Comparison of ENCODE assay signal across 16 cellular contexts in the genomic region with DNA sequence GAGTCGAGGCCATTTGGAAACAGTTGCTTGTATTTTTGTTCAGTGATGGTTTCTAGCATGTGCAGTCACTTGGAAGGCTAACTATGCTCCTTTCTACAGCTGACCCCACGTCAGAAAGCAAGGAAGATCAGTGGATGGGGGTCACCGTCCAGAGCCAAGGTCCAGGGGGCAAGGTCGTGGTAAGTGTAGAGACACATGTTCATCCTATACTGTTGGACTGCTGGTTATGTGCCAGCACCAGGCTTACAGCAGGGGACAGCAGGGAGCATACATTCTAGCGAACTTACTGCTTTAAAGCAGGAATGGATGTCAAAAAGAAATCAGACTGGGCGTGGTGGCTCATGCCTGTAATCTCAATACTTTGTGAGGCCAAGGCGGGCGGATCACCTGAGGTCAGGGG. TPM values are rescaled to one million over a fixed set of nuclear protein-coding genes. Genes with fewer than 3 reads are reported as not detected.
A peak's percentile ranks its signal among the peaks of the same experiment; 100 is the strongest.
DNase-seq lines count a peak whose midpoint lies in the region; ATAC-seq and TF ChIP-seq lines count a peak whose summit lies in the region.
"Had no signal": no experiment of that assay in that cellular context is flagged by ENCODE, and none has a peak within 500 bp of the region (broad histone marks: within the 10 kb centered on the region; RNA-seq: fewer than 3 reads in every experiment).

No MANE protein-coding gene starts in this region.

- peak; percentile 30 for DNase-seq in activated CD8-positive, alpha-beta T cell treated with anti-CD3 and anti-CD28 coated beads for 36 hours
- DNase-seq in activated CD8-positive, alpha-beta T cell treated with anti-CD3 and anti-CD28 coated beads, Interleukin-2, amount 10 ng/mL, durations not matched to agents 7 days and 5 days, result no peak
- DNase-seq in Kasumi-1 (lab: John Stamatoyannopoulos, UW) (peak; percentile 23 to 34), brain microvascular endothelial cell (peak; percentile 21), osteocyte (ENCODE audit: extremely low spot score, unreplicated experiment) (no peak), HCEC 1CT (no peak)
- no peak for DNase-seq in stimulated activated effector memory CD8-positive, alpha-beta T cell treated with anti-CD3 and anti-CD28 coated beads, Interleukin-12 subunit alpha, Interleukin-12 subunit beta, amount 100 ng/mL, for 72 hours (ENCODE audit: low spot score in 2 of 2)
- no peak for DNase-seq in T-helper 2 cell treated with Interferon-gamma antibody and Interleukin-4, amounts not matched to agents 5 μg/mL and 100 μg/mL, for 36 hours (ENCODE audit: low spot score)
- DNase-seq: activated CD4-positive, alpha-beta memory T cell treated with anti-CD3 and anti-CD28 coated beads, Interleukin-2, amount 10 ng/mL, durations not matched to agents 7 days and 5 days; activated effector memory CD4-positive, alpha-beta T cell treated with Interleukin-2 at 50 U/mL for 16 hours; KG1; NCI-H1930; NCI-H69; stimulated activated CD4-positive, alpha-beta T cell treated with anti-CD3 and anti-CD28 coated beads, Interleukin-15, amount 100 ng/mL, for 24 hours; T-helper 9 cell had no signal

- CTCF ChIA-PET in activated CD8-positive, alpha-beta T cell treated with anti-CD3 and anti-CD28 coated beads for 36 hours (lab: Charles Lee), result interaction anchor here (0.6 to 15.1 kb wide), 17 partner anchors 12 to 354 kb away, joined by 3 to 746 read pairs (median 5); partner anchors contain the start of gene ITGA6
- CTCF ChIA-PET in activated CD8-positive, alpha-beta T cell treated with anti-CD3 and anti-CD28 coated beads, Interleukin-2, amount 10 ng/mL, durations not matched to agents 7 days and 5 days (lab: Charles Lee), result interaction anchor here (0.9 to 19.8 kb wide), 18 partner anchors 9 to 763 kb away, joined by 3 to 457 read pairs (median 4); partner anchors contain the start of genes DLX2 and ITGA6

- peaks cover 55% of the 10 kb centered on the region for H3K4me1 Mint-ChIP-seq in activated CD8-positive, alpha-beta T cell treated with anti-CD3 and anti-CD28 coated beads for 36 hours (ENCODE audit: low read depth)
- H3K4me1 Mint-ChIP-seq in activated CD8-positive, alpha-beta T cell treated with anti-CD3 and anti-CD28 coated beads, Interleukin-2, amount 10 ng/mL, durations not matched to agents 7 days and 5 days (ENCODE audit: low read depth), result peaks cover 52% of the 10 kb centered on the region
- peaks cover 6% of the 10 kb centered on the region for H3K4me1 Mint-ChIP-seq in osteocyte (ENCODE audit: unreplicated experiment)
- peaks cover 37% of the 10 kb centered on the region for H3K4me1 Mint-ChIP-seq in stimulated activated effector memory CD8-positive, alpha-beta T cell treated with anti-CD3 and anti-CD28 coated beads, Interleukin-12 subunit alpha, Interleukin-12 subunit beta, amount 100 ng/mL, for 72 hours
- peaks cover 38% of the 10 kb centered on the region for H3K4me1 Mint-ChIP-seq in T-helper 2 cell treated with Interferon-gamma antibody and Interleukin-4, amounts not matched to agents 5 μg/mL and 100 μg/mL, for 36 hours (ENCODE audit: low read depth)

- ATAC-seq in activated CD8-positive, alpha-beta T cell treated with anti-CD3 and anti-CD28 coated beads for 36 hours, result no peak
- no peak for ATAC-seq in activated CD8-positive, alpha-beta T cell treated with anti-CD3 and anti-CD28 coated beads, Interleukin-2, amount 10 ng/mL, durations not matched to agents 7 days and 5 days
- no peak for ATAC-seq in stimulated activated effector memory CD8-positive, alpha-beta T cell treated with anti-CD3 and anti-CD28 coated beads, Interleukin-12 subunit alpha, Interleukin-12 subunit beta, amount 100 ng/mL, for 72 hours

- H3K27me3 ChIP-seq in brain microvascular endothelial cell (replicated peaks), result no peaks in the 10 kb centered on the region

- no peak overlapping the region for H3K4me3 Mint-ChIP-seq in activated CD8-positive, alpha-beta T cell treated with anti-CD3 and anti-CD28 coated beads for 36 hours
- H3K4me3 Mint-ChIP-seq in activated CD8-positive, alpha-beta T cell treated with anti-CD3 and anti-CD28 coated beads, Interleukin-2, amount 10 ng/mL, durations not matched to agents 7 days and 5 days, result no peak overlapping the region
- H3K4me3 Mint-ChIP-seq in osteocyte (ENCODE audit: unreplicated experiment), result no peak overlapping the region
- no peak overlapping the region for H3K4me3 Mint-ChIP-seq in stimulated activated effector memory CD8-positive, alpha-beta T cell treated with anti-CD3 and anti-CD28 coated beads, Interleukin-12 subunit alpha, Interleukin-12 subunit beta, amount 100 ng/mL, for 72 hours
- H3K4me3 Mint-ChIP-seq in T-helper 2 cell treated with Interferon-gamma antibody and Interleukin-4, amounts not matched to agents 5 μg/mL and 100 μg/mL, for 36 hours, result no peak overlapping the region
- H3K4me3 Mint-ChIP-seq: activated CD4-positive, alpha-beta memory T cell treated with anti-CD3 and anti-CD28 coated beads, Interleukin-2, amount 10 ng/mL, durations not matched to agents 7 days and 5 days had no signal

- H3K9me3 Mint-ChIP-seq in activated CD8-positive, alpha-beta T cell treated with anti-CD3 and anti-CD28 coated beads for 36 hours, result no peaks in the 10 kb centered on the region
- no peaks in the 10 kb centered on the region for H3K9me3 Mint-ChIP-seq in activated CD8-positive, alpha-beta T cell treated with anti-CD3 and anti-CD28 coated beads, Interleukin-2, amount 10 ng/mL, durations not matched to agents 7 days and 5 days (ENCODE audit: insufficient read depth)
- H3K9me3 Mint-ChIP-seq in osteocyte (ENCODE audit: unreplicated experiment), result no peaks in the 10 kb centered on the region
- H3K9me3 Mint-ChIP-seq in stimulated activated effector memory CD8-positive, alpha-beta T cell treated with anti-CD3 and anti-CD28 coated beads, Interleukin-12 subunit alpha, Interleukin-12 subunit beta, amount 100 ng/mL, for 72 hours, result no peaks in the 10 kb centered on the region
- H3K9me3 Mint-ChIP-seq in T-helper 2 cell treated with Interferon-gamma antibody and Interleukin-4, amounts not matched to agents 5 μg/mL and 100 μg/mL, for 36 hours, result no peaks in the 10 kb centered on the region
- H3K9me3 Mint-ChIP-seq: activated CD4-positive, alpha-beta memory T cell treated with anti-CD3 and anti-CD28 coated beads, Interleukin-2, amount 10 ng/mL, durations not matched to agents 7 days and 5 days had no signal

- H3K36me3 Mint-ChIP-seq in activated CD8-positive, alpha-beta T cell treated with anti-CD3 and anti-CD28 coated beads for 36 hours (ENCODE audit: low read depth), result peaks cover 8% of the 10 kb centered on the region
- H3K36me3 Mint-ChIP-seq in activated CD8-positive, alpha-beta T cell treated with anti-CD3 and anti-CD28 coated beads, Interleukin-2, amount 10 ng/mL, durations not matched to agents 7 days and 5 days (ENCODE audit: low read depth), result peaks cover 13% of the 10 kb centered on the region
- H3K36me3 Mint-ChIP-seq in osteocyte (ENCODE audit: unreplicated experiment), result no peaks in the 10 kb centered on the region
- peaks cover 19% of the 10 kb centered on the region for H3K36me3 Mint-ChIP-seq in stimulated activated effector memory CD8-positive, alpha-beta T cell treated with anti-CD3 and anti-CD28 coated beads, Interleukin-12 subunit alpha, Interleukin-12 subunit beta, amount 100 ng/mL, for 72 hours
- peaks cover 6% of the 10 kb centered on the region for H3K36me3 Mint-ChIP-seq in T-helper 2 cell treated with Interferon-gamma antibody and Interleukin-4, amounts not matched to agents 5 μg/mL and 100 μg/mL, for 36 hours (ENCODE audit: low read depth)

- no peaks in the 10 kb centered on the region for H3K27me3 Mint-ChIP-seq in activated CD8-positive, alpha-beta T cell treated with anti-CD3 and anti-CD28 coated beads for 36 hours
- no peaks in the 10 kb centered on the region for H3K27me3 Mint-ChIP-seq in activated CD8-positive, alpha-beta T cell treated with anti-CD3 and anti-CD28 coated beads, Interleukin-2, amount 10 ng/mL, durations not matched to agents 7 days and 5 days (ENCODE audit: low read depth)
- H3K27me3 Mint-ChIP-seq in osteocyte (ENCODE audit: unreplicated experiment), result no peaks in the 10 kb centered on the region
- peaks cover 15% of the 10 kb centered on the region for H3K27me3 Mint-ChIP-seq in T-helper 2 cell treated with Interferon-gamma antibody and Interleukin-4, amounts not matched to agents 5 μg/mL and 100 μg/mL, for 36 hours (ENCODE audit: low read depth)
- H3K27me3 Mint-ChIP-seq: activated CD4-positive, alpha-beta memory T cell treated with anti-CD3 and anti-CD28 coated beads, Interleukin-2, amount 10 ng/mL, durations not matched to agents 7 days and 5 days had no signal

- no peak overlapping the region for H3K27ac ChIP-seq in brain microvascular endothelial cell
- H3K27ac ChIP-seq: thoracic aorta had no signal

- intact Hi-C loops in activated CD8-positive, alpha-beta T cell treated with anti-CD3 and anti-CD28 coated beads for 36 hours (cut with micrococcal nuclease), result loop anchor here (10.0 kb wide), 1 partner anchor 213 kb away; no protein-coding TSS in a partner anchor

- POLR2A ChIA-PET in activated CD8-positive, alpha-beta T cell treated with anti-CD3 and anti-CD28 coated beads for 36 hours (lab: Charles Lee), result interaction anchor here (0.7 kb wide), 1 partner anchor 60 kb away, joined by 3 read pairs; no protein-coding TSS in a partner anchor
- POLR2A ChIA-PET in activated CD8-positive, alpha-beta T cell treated with anti-CD3 and anti-CD28 coated beads, Interleukin-2, amount 10 ng/mL, durations not matched to agents 7 days and 5 days (lab: Charles Lee), result no interaction called here

- H3K36me3 ChIP-seq in brain microvascular endothelial cell (replicated peaks), result no peaks in the 10 kb centered on the region
- H3K36me3 ChIP-seq: thoracic aorta had no signal

- in situ Hi-C loops in brain microvascular endothelial cell (cut with HindIII; ENCODE audit: low pct_ligation_motif_present, low sequenced_read_pairs), result no loop called here

- no peak for TF ChIP-seq CTCF in activated CD8-positive, alpha-beta T cell treated with anti-CD3 and anti-CD28 coated beads for 36 hours (IDR thresholded peaks at IDR 0.05)
- TF ChIP-seq CTCF in brain microvascular endothelial cell (IDR thresholded peaks at IDR 0.05; ENCODE audit: low read depth, low read length, missing control alignments), result peak; percentile 68
- TF ChIP-seq CTCF in osteocyte (IDR thresholded peaks at IDR 0.05), result peak; percentile 34

- no peak overlapping the region for H3K27ac Mint-ChIP-seq in activated CD8-positive, alpha-beta T cell treated with anti-CD3 and anti-CD28 coated beads for 36 hours
- no peak overlapping the region for H3K27ac Mint-ChIP-seq in activated CD8-positive, alpha-beta T cell treated with anti-CD3 and anti-CD28 coated beads, Interleukin-2, amount 10 ng/mL, durations not matched to agents 7 days and 5 days
- no peak overlapping the region for H3K27ac Mint-ChIP-seq in osteocyte (ENCODE audit: unreplicated experiment)
- no peak overlapping the region for H3K27ac Mint-ChIP-seq in stimulated activated effector memory CD8-positive, alpha-beta T cell treated with anti-CD3 and anti-CD28 coated beads, Interleukin-12 subunit alpha, Interleukin-12 subunit beta, amount 100 ng/mL, for 72 hours
- H3K27ac Mint-ChIP-seq in T-helper 2 cell treated with Interferon-gamma antibody and Interleukin-4, amounts not matched to agents 5 μg/mL and 100 μg/mL, for 36 hours, result no peak overlapping the region
- H3K27ac Mint-ChIP-seq: activated CD4-positive, alpha-beta memory T cell treated with anti-CD3 and anti-CD28 coated beads, Interleukin-2, amount 10 ng/mL, durations not matched to agents 7 days and 5 days had no signal

- H3K4me3 ChIP-seq in brain microvascular endothelial cell (ENCODE audit: low read depth, low read length), result no peak overlapping the region
- H3K4me3 ChIP-seq: thoracic aorta had no signal

RNA-seq across cellular contexts. Expression of gene ITGA6, which starts 40.0 kb away (rescaled TPM):
- 1 to 10 TPM; 7.9 to 8.4 TPM for total RNA-seq in activated CD8-positive, alpha-beta T cell treated with anti-CD3 and anti-CD28 coated beads for 36 hours
- 10 to 100 TPM; 14.6 to 15.0 TPM for total RNA-seq in activated CD8-positive, alpha-beta T cell treated with anti-CD3 and anti-CD28 coated beads, Interleukin-2, amount 10 ng/mL, durations not matched to agents 7 days and 5 days
- 4.2 and 5.1 TPM in 2 replicates for total RNA-seq in osteocyte

Comparison
In these comparisons a context has a peak if more than half of its experiments do, and no peak if none do; other contexts are left out.
1. DNase-seq: peak in activated CD8-positive, alpha-beta T cell treated with anti-CD3 and anti-CD28 coated beads for 36 hours (single experiment), Kasumi-1 (2 of 2) and brain microvascular endothelial cell (single experiment); none in activated CD8-positive, alpha-beta T cell treated with anti-CD3 and anti-CD28 coated beads, Interleukin-2, amount 10 ng/mL, durations not matched to agents 7 days and 5 days (single experiment), osteocyte (single experiment), stimulated activated effector memory CD8-positive, alpha-beta T cell treated with anti-CD3 and anti-CD28 coated beads, Interleukin-12 subunit alpha, Interleukin-12 subunit beta, amount 100 ng/mL, for 72 hours (0 of 2), T-helper 2 cell treated with Interferon-gamma antibody and Interleukin-4, amounts not matched to agents 5 μg/mL and 100 μg/mL, for 36 hours (single experiment) and HCEC 1CT (single experiment).